In the genomic region with DNA sequence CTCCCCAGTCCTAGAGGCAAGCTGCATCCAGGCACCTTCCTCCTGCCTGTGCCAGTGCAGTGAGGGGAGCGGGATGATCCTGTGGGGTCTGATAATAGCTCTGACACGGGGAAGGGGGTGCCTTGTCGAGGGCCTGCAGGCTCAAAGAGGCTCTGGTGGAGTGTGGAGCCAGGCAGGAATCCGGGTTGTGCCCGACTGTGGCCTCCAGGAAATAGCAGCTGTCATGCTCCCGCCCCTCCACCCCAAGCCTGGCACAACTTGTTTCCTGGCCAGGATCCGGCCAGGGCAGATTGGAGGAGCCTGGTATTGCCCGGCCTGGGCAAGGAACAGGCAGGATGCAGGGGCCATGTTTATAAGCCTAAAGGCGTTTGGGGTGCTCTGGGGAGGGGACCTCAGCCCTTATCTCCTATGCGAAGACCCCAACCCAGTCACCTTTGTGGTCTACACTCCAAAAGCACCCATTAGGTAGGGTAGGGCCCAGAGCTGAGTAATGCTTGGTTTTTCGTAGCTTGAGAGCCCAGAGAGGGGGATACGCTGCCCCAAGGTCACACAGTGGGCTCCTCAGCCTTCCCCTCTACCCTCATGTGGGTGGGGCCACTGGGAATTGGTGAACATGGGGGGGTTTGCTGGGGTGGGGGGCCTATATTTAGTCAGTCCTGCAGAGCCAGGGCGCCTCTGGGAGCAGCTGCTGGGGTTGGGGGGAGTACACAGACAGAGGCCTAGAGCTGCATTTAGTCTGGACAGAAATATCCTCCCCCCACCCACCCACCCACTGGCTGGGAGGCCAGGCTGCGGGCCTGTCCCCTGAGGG, we compare ENCODE assay signal across 8 cellular contexts. TPM values are rescaled to one million over a fixed set of nuclear protein-coding genes. Genes with fewer than 3 reads are reported as not detected.
DNase-seq lines count a peak whose midpoint lies in the region; ATAC-seq and TF ChIP-seq lines count a peak whose summit lies in the region.

No MANE protein-coding gene starts in this region.

- no peak overlapping the region for H3K4me3 Mint-ChIP-seq in activated T-cell treated with anti-CD3 and anti-CD28 coated beads, Interleukin-2, amount 50 U/mL, for 72 hours

- H3K27me3 ChIP-seq in dorsolateral prefrontal cortex = no peaks in the 10 kb centered on the region

- in situ Hi-C loops in Caki2 (cut with HindIII; ENCODE audit: low pct_unique_long_range_greater_than_20kb, low sequenced_read_pairs) = no loop called here

- ATAC-seq in mucosa of descending colon (peak; percentile 83), HG02610 (IDR thresholded peaks at IDR 0.05; ENCODE audit: unreplicated experiment) (no peak), GM18517 (IDR thresholded peaks at IDR 0.05; ENCODE audit: unreplicated experiment) (no peak)
- no peak for ATAC-seq in activated T-cell treated with anti-CD3 and anti-CD28 coated beads, Interleukin-2, amount 50 U/mL, for 72 hours (replicated peaks in 1 of 2)

- H3K27me3 Mint-ChIP-seq in activated T-cell treated with anti-CD3 and anti-CD28 coated beads, Interleukin-2, amount 50 U/mL, for 72 hours (ENCODE audit: low read depth) = no peaks in the 10 kb centered on the region

- peak; percentile 67 for DNase-seq in Caki2 (ENCODE audit: low read depth)
- peak; percentile 89 for DNase-seq in NCI-H226
- DNase-seq in dorsolateral prefrontal cortex = peak; percentile 87 to 95 (median 92)
- DNase-seq in mucosa of descending colon = peak; percentile 84 to 87 (median 86)
- no peak for DNase-seq in stimulated activated CD4-positive, alpha-beta T cell treated with anti-CD3 and anti-CD28 coated beads, Interleukin-15, amount 100 ng/mL, for 24 hours
- DNase-seq in activated T-cell treated with anti-CD3 and anti-CD28 coated beads, Interleukin-2, amount 50 U/mL, for 72 hours = no peak

- no peaks in the 10 kb centered on the region for H3K9me3 ChIP-seq in mucosa of descending colon

- no peak overlapping the region for H3K27ac Mint-ChIP-seq in activated T-cell treated with anti-CD3 and anti-CD28 coated beads, Interleukin-2, amount 50 U/mL, for 72 hours

- H3K4me1 ChIP-seq in mucosa of descending colon (ENCODE audit: low read depth) = peaks cover 56% of the 10 kb centered on the region

- peak overlapping the region; percentile 90 to 100 (median 99) for H3K27ac ChIP-seq in dorsolateral prefrontal cortex

- H3K4me1 Mint-ChIP-seq in activated T-cell treated with anti-CD3 and anti-CD28 coated beads, Interleukin-2, amount 50 U/mL, for 72 hours (ENCODE audit: low read depth) = peaks cover 5% of the 10 kb centered on the region

- intact Hi-C loops in dorsolateral prefrontal cortex (cut with DNase I) = no loop called here
- intact Hi-C loops in mucosa of descending colon (cut with DNase I, micrococcal nuclease) = no loop called here

- H3K36me3 ChIP-seq in mucosa of descending colon (ENCODE audit: low read depth) = no peaks in the 10 kb centered on the region

- H3K9me3 Mint-ChIP-seq in activated T-cell treated with anti-CD3 and anti-CD28 coated beads, Interleukin-2, amount 50 U/mL, for 72 hours = no peaks in the 10 kb centered on the region

- H3K36me3 Mint-ChIP-seq in activated T-cell treated with anti-CD3 and anti-CD28 coated beads, Interleukin-2, amount 50 U/mL, for 72 hours (ENCODE audit: insufficient read depth in 2 of 2) = no peaks in the 10 kb centered on the region

- H3K4me3 ChIP-seq in dorsolateral prefrontal cortex = peak overlapping the region; percentile 17 to 63 (median 43)
- H3K4me3 ChIP-seq in mucosa of descending colon = no peak overlapping the region

- peak in 7 of 56 donors; percentile 8 to 19 (median 12) for TF ChIP-seq CTCF in dorsolateral prefrontal cortex (IDR thresholded peaks at IDR 0.05 in 54 of 56, conservative IDR thresholded peaks at IDR 0.05 in 2 of 56; ENCODE audit: low read depth in 1 of 56, partially characterized antibody in 56 of 56)
- TF ChIP-seq CTCF in mucosa of descending colon (IDR thresholded peaks at IDR 0.05) = no peak

RNA-seq across cellular contexts. Expression of a gene that starts 12.2 kb away (rescaled TPM):
- 71.9 and 96.8 TPM in 2 replicates for total RNA-seq in Caki2 (2014; rRNA removed; shearing (Covaris generic); ENCODE audit: low replicate concordance)
- total RNA-seq in dorsolateral prefrontal cortex (100 to 1,000 TPM in 83 of 120 experiments, 10 to 100 TPM in 37; 79.1 to 229 (median 108) TPM), mucosa of descending colon (10 to 100 TPM; 28.1 to 31.0 (median 28.3) TPM)
- total RNA-seq in activated T-cell treated with anti-CD3 and anti-CD28 coated beads, Interleukin-2, amount 50 U/mL, for 72 hours = 1 to 10 TPM; 1.2 to 1.9 TPM

Comparison
In these comparisons a context has a peak if more than half of its experiments do, and no peak if none do; other contexts are left out.
1. DNase-seq: peak in Caki2 (single experiment), NCI-H226 (single experiment), dorsolateral prefrontal cortex (10 of 10) and mucosa of descending colon (3 of 3); none in stimulated activated CD4-positive, alpha-beta T cell treated with anti-CD3 and anti-CD28 coated beads, Interleukin-15, amount 100 ng/mL, for 24 hours (single experiment) and activated T-cell treated with anti-CD3 and anti-CD28 coated beads, Interleukin-2, amount 50 U/mL, for 72 hours (0 of 2).
2. RNA of a gene that starts 12.2 kb away (total RNA-seq): 79.1 to 229 TPM in dorsolateral prefrontal cortex, 71.9 to 96.8 TPM in Caki2 and 28.1 to 31.0 TPM in mucosa of descending colon; 1.2 to 1.9 TPM in activated T-cell treated with anti-CD3 and anti-CD28 coated beads, Interleukin-2, amount 50 U/mL, for 72 hours; every median in the first group is over 4 times any median in the second.